ENCODE assay signal across 25 cellular contexts in genomic region chr3:11596387-11596786, GRCh38. TPM values are rescaled to one million over a fixed set of nuclear protein-coding genes. Genes with fewer than 3 reads are reported as not detected.
DNase-seq lines count a peak whose midpoint lies in the region; ATAC-seq and TF ChIP-seq lines count a peak whose summit lies in the region.
"Had no signal": no experiment of that assay in that cellular context is flagged by ENCODE, and none has a peak within 500 bp of the region (broad histone marks: within the 10 kb centered on the region; RNA-seq: fewer than 3 reads in every experiment).

No MANE protein-coding gene starts in this region.

- TF ChIP-seq CTCF in cardiac muscle cell (IDR thresholded peaks at IDR 0.05; ENCODE audit: low read depth, low read length) (no peak), chondrocyte (IDR thresholded peaks at IDR 0.05) (no peak), uterus (IDR thresholded peaks at IDR 0.05) (no peak), tibial artery (IDR thresholded peaks at IDR 0.05) (no peak)

- H3K27ac ChIP-seq in cardiac muscle cell (peak overlapping the region; percentile 10), mesodermal cell (ENCODE audit: low read depth, low read length, severe bottlenecking) (peak overlapping the region; percentile 10), uterus (peak overlapping the region; percentile 18 to 73), tibial artery (peak overlapping the region in 1 of 2 donors; percentile 81)
- H3K27ac ChIP-seq: HL-60, lower lobe of right lung, SK-N-MC, skin epidermis had no signal

- H3K4me1 ChIP-seq in cardiac muscle cell (ENCODE audit: low read depth) (peaks cover 40% of the 10 kb centered on the region), mesodermal cell (ENCODE audit: control insufficient read depth, insufficient read depth, low read length, poor library complexity, severe bottlenecking) (peaks cover 53% of the 10 kb centered on the region), uterus (peaks cover 27 to 30% of the 10 kb centered on the region in 2 donors), tibial artery (peaks cover 12 to 74% (median 53%) of the 10 kb centered on the region in 4 donors)

- no peak overlapping the region for H3K4me3 Mint-ChIP-seq in chondrocyte (ENCODE audit: unreplicated experiment)
- H3K4me3 Mint-ChIP-seq in activated naive CD4-positive, alpha-beta T cell treated with anti-CD3 and anti-CD28 coated beads for 36 hours = no peak overlapping the region
- H3K4me3 Mint-ChIP-seq: activated naive CD4-positive, alpha-beta T cell treated with anti-CD3 and anti-CD28 coated beads, Interleukin-2, amount 50 U/mL, for 24 hours; B cell; T-helper 1 cell treated with Interleukin-12 subunit alpha and Interleukin-12 subunit beta and Interleukin-4 antibody, amounts not matched to agents 30 μg/mL and 1 μg/mL, for 36 hours; type B pancreatic cell had no signal

- TF ChIP-seq POLR2A in uterus (IDR thresholded peaks at IDR 0.05) = no peak

- peaks cover 77% of the 10 kb centered on the region for H3K4me1 Mint-ChIP-seq in chondrocyte (ENCODE audit: low read depth)
- peaks cover 16% of the 10 kb centered on the region for H3K4me1 Mint-ChIP-seq in activated naive CD4-positive, alpha-beta T cell treated with anti-CD3 and anti-CD28 coated beads for 36 hours (ENCODE audit: low read depth)

- intact Hi-C loops in Right ventricle myocardium inferior (cut with DNase I) = no loop called here
- intact Hi-C loops in uterus (cut with DNase I; ENCODE audit: low total_unique reads) = no loop called here
- intact Hi-C loops in tibial artery (cut with DNase I; ENCODE audit: low total_unique reads) = no loop called here
- intact Hi-C loops in activated naive CD4-positive, alpha-beta T cell treated with anti-CD3 and anti-CD28 coated beads for 36 hours (cut with micrococcal nuclease) = no loop called here

- H3K27ac Mint-ChIP-seq in chondrocyte (ENCODE audit: unreplicated experiment) = peak overlapping the region; percentile 18
- no peak overlapping the region for H3K27ac Mint-ChIP-seq in activated naive CD4-positive, alpha-beta T cell treated with anti-CD3 and anti-CD28 coated beads for 36 hours
- H3K27ac Mint-ChIP-seq: activated naive CD4-positive, alpha-beta T cell treated with anti-CD3 and anti-CD28 coated beads, Interleukin-2, amount 50 U/mL, for 24 hours; B cell; T-helper 1 cell treated with Interleukin-12 subunit alpha and Interleukin-12 subunit beta and Interleukin-4 antibody, amounts not matched to agents 30 μg/mL and 1 μg/mL, for 36 hours; type B pancreatic cell had no signal

- DNase-seq in cardiac muscle cell (ENCODE audit: low read depth in 1 of 2, low spot score in 1 of 2) (peak in 1 of 2 donors; percentile 55), Right ventricle myocardium inferior (ENCODE audit: missing footprints) (no peak), chondrocyte (ENCODE audit: low spot score) (no peak), uterus (no peak), tibial artery (no peak)
- DNase-seq in NK-92 treated with Interleukin-12 subunit alpha and Interleukin-12 subunit beta, amount 100 ng/mL, for 24 hours (lab: John Stamatoyannopoulos, UW) = no peak
- DNase-seq in activated naive CD4-positive, alpha-beta T cell treated with anti-CD3 and anti-CD28 coated beads for 36 hours = no peak
- DNase-seq: activated CD4-positive, alpha-beta T cell treated with anti-CD3 and anti-CD28 coated beads, Interleukin-2, amount 50 U/mL, for 48 hours; central memory CD4-positive, alpha-beta T cell; DMS153; Kasumi-1; kidney; lower lobe of right lung; NCI-H146; NCI-H69; RPMI8226; stimulated activated CD4-positive, alpha-beta T cell treated with anti-CD3 and anti-CD28 coated beads, Interleukin-1b, Interleukin-23, amount 100 ng/mL, for 48 hours had no signal

- H3K9me3 ChIP-seq in cardiac muscle cell (ENCODE audit: low read depth) (no peaks in the 10 kb centered on the region), mesodermal cell (ENCODE audit: control insufficient read depth, low read length) (peaks cover 18% of the 10 kb centered on the region), uterus (no peaks in the 10 kb centered on the region), tibial artery (no peaks in the 10 kb centered on the region)
- H3K9me3 ChIP-seq: lower lobe of right lung had no signal

- CTCF ChIA-PET in activated naive CD4-positive, alpha-beta T cell treated with anti-CD3 and anti-CD28 coated beads for 36 hours (lab: Charles Lee) = no interaction called here

- no peaks in the 10 kb centered on the region for H3K27me3 Mint-ChIP-seq in chondrocyte (ENCODE audit: low read depth)
- H3K27me3 Mint-ChIP-seq in activated naive CD4-positive, alpha-beta T cell treated with anti-CD3 and anti-CD28 coated beads for 36 hours (ENCODE audit: low read depth) = no peaks in the 10 kb centered on the region
- H3K27me3 Mint-ChIP-seq: activated naive CD4-positive, alpha-beta T cell treated with anti-CD3 and anti-CD28 coated beads, Interleukin-2, amount 50 U/mL, for 24 hours; B cell; type B pancreatic cell had no signal

- H3K27me3 ChIP-seq in cardiac muscle cell = no peaks in the 10 kb centered on the region
- H3K27me3 ChIP-seq in uterus = no peaks in the 10 kb centered on the region
- H3K27me3 ChIP-seq in tibial artery = no peaks in the 10 kb centered on the region

- WGBS in mesodermal cell (ENCODE audit: insufficient coverage in 2 of 2), 2 experiments = 93 to 100% methylated on average over 4 to 5 of the region's 7 CpGs

- no peak for ATAC-seq in Right ventricle myocardium inferior
- ATAC-seq: lower lobe of right lung had no signal

- no peaks in the 10 kb centered on the region for H3K9me3 Mint-ChIP-seq in chondrocyte (ENCODE audit: low read depth)
- H3K9me3 Mint-ChIP-seq in activated naive CD4-positive, alpha-beta T cell treated with anti-CD3 and anti-CD28 coated beads for 36 hours = peaks cover 3% of the 10 kb centered on the region
- H3K9me3 Mint-ChIP-seq: activated naive CD4-positive, alpha-beta T cell treated with anti-CD3 and anti-CD28 coated beads, Interleukin-2, amount 50 U/mL, for 24 hours; type B pancreatic cell had no signal

- H3K4me3 ChIP-seq in cardiac muscle cell (no peak overlapping the region), mesodermal cell (ENCODE audit: extremely low read depth, insufficient read depth, low read length, poor library complexity, severe bottlenecking) (no peak overlapping the region), uterus (no peak overlapping the region), tibial artery (no peak overlapping the region)
- H3K4me3 ChIP-seq: lower lobe of right lung, SK-N-MC, skin epidermis had no signal

- H3K36me3 ChIP-seq in cardiac muscle cell = peaks cover 11% of the 10 kb centered on the region
- peaks cover 56% of the 10 kb centered on the region for H3K36me3 ChIP-seq in mesodermal cell (ENCODE audit: control insufficient read depth, insufficient read depth, low read length)
- H3K36me3 ChIP-seq in uterus = no peaks in the 10 kb centered on the region
- H3K36me3 ChIP-seq in tibial artery = no peaks in the 10 kb centered on the region

- H3K36me3 Mint-ChIP-seq in chondrocyte (ENCODE audit: low read depth) = peaks cover 27% of the 10 kb centered on the region
- peaks cover 36% of the 10 kb centered on the region for H3K36me3 Mint-ChIP-seq in activated naive CD4-positive, alpha-beta T cell treated with anti-CD3 and anti-CD28 coated beads for 36 hours (ENCODE audit: low read depth)

RNA-seq across cellular contexts. Expression of gene VGLL4, which starts 47.3 kb away (rescaled TPM):
- total RNA-seq in cardiac muscle cell (139 and 147 TPM in 2 replicates), Right ventricle myocardium inferior (26.8 TPM), chondrocyte (102 to 141 TPM (median 141 TPM) in 3 replicates), uterus (100 to 1,000 TPM in 3 of 4 donors, 10 to 100 TPM in 1; 79.3 to 144 (median 143) TPM)
- 62.9 and 76.5 TPM in 2 replicates for polyA plus RNA-seq in cardiac muscle cell
- polyA plus RNA-seq in mesodermal cell (2013, experiment 1 of 2) = 115 TPM
- polyA plus RNA-seq in mesodermal cell (2013, experiment 2 of 2) = 90.5 TPM
- total RNA-seq in activated naive CD4-positive, alpha-beta T cell treated with anti-CD3 and anti-CD28 coated beads for 36 hours = 1 to 10 TPM; 6.3 to 7.7 TPM
